In the genomic region with DNA sequence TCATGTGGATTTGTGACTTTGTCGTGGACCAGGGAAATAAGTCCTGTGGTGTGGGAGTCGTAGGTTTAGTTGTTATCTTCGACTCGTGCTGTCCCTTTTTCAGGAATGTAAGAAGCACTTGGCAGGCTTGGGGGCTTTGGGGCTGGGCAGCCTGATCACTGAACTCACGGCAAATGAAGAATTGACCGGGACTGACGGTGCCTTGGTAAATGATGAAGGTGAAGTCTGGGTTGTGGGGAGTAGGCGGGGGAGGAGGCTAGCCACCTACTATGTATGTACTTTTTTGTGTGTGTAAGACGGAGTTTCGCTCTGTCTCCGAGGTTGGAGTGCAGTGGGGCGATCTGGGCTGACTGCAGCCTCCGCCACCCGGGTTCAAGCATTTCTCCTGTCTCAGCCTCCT, we compare ENCODE assay signal across 8 cellular contexts. TPM values are rescaled to one million over a fixed set of nuclear protein-coding genes. Genes with fewer than 3 reads are reported as not detected.
DNase-seq lines count a peak whose midpoint lies in the region; ATAC-seq and TF ChIP-seq lines count a peak whose summit lies in the region.

No MANE protein-coding gene starts in this region.

- H3K27ac Mint-ChIP-seq in T-helper 17 cell = peak overlapping the region; percentile 97

- ATAC-seq in T-helper 17 cell (no peak), GM21737 (IDR thresholded peaks at IDR 0.05; ENCODE audit: unreplicated experiment) (no peak), body of pancreas (no peak)

- peaks cover 18% of the 10 kb centered on the region for H3K4me1 ChIP-seq in body of pancreas

- TF ChIP-seq POLR2A in body of pancreas (IDR thresholded peaks at IDR 0.05) = no peak

- no peaks in the 10 kb centered on the region for H3K27me3 ChIP-seq in body of pancreas

- H3K36me3 Mint-ChIP-seq in T-helper 17 cell (ENCODE audit: low read depth) = peaks cover 3% of the 10 kb centered on the region

- intact Hi-C loops in body of pancreas (cut with DNase I) = no loop called here

- 20% methylated on average over 14 of the region's 14 CpGs; no CpG with 5 or more reads in 1 of the 2 donors for WGBS in body of pancreas, 2 donors

- DNase-seq in ELF-1 (ENCODE audit: low read depth, low spot score) (peak; percentile 28), T-helper 17 cell (no peak), epithelial cell of proximal tubule (ENCODE audit: low read depth) (no peak), retinal pigment epithelial cell (ENCODE audit: low read depth) (no peak), AML-193 (lab: John Stamatoyannopoulos, UW) (no peak), body of pancreas (no peak), DMS153 (lab: John Stamatoyannopoulos, UW) (no peak)

- H3K4me3 ChIP-seq in epithelial cell of proximal tubule (ENCODE audit: low read depth, low read length) (peak overlapping the region; percentile 81), retinal pigment epithelial cell (ENCODE audit: low read length) (peak overlapping the region; percentile 79), body of pancreas (peak overlapping the region in 1 of 2 donors; percentile 15)

- H3K4me1 Mint-ChIP-seq in T-helper 17 cell = peaks cover 26% of the 10 kb centered on the region

- no peaks in the 10 kb centered on the region for H3K9me3 ChIP-seq in T-helper 17 cell (ENCODE audit: control insufficient read depth, low read length, poor library complexity, severe bottlenecking)
- no peaks in the 10 kb centered on the region for H3K9me3 ChIP-seq in body of pancreas

- H3K27me3 Mint-ChIP-seq in T-helper 17 cell = no peaks in the 10 kb centered on the region

- TF ChIP-seq CTCF in epithelial cell of proximal tubule (conservative IDR thresholded peaks at IDR 0.05; ENCODE audit: low read depth, low read length) (no peak), retinal pigment epithelial cell (conservative IDR thresholded peaks at IDR 0.05; ENCODE audit: low read depth, low read length) (no peak), body of pancreas (IDR thresholded peaks at IDR 0.05) (no peak)

- no peaks in the 10 kb centered on the region for H3K36me3 ChIP-seq in body of pancreas (replicated peaks in 1 of 2; ENCODE audit: insufficient read depth in 1 of 2, low read depth in 2 of 2)

- H3K4me3 Mint-ChIP-seq in T-helper 17 cell = peak overlapping the region; percentile 97

- peak overlapping the region in 2 of 4 donors; percentile 80 to 90 for H3K27ac ChIP-seq in body of pancreas

RNA-seq across cellular contexts. Expression of a gene that starts 1.2 kb away (rescaled TPM):
- total RNA-seq in T-helper 17 cell (10 to 100 TPM; 52.9 to 62.5 TPM), epithelial cell of proximal tubule (11.1 and 16.7 TPM in 2 replicates), body of pancreas (10 to 100 TPM; 24.4 to 38.9 TPM)
